In genomic region chr14:105282098-105282725, GRCh38 we compare ENCODE assay signal across 20 cellular contexts. TPM values are rescaled to one million over a fixed set of nuclear protein-coding genes. Genes with fewer than 3 reads are reported as not detected.
DNase-seq lines count a peak whose midpoint lies in the region; ATAC-seq and TF ChIP-seq lines count a peak whose summit lies in the region.
"Had no signal": no experiment of that assay in that cellular context is flagged by ENCODE, and none has a peak within 500 bp of the region (broad histone marks: within the 10 kb centered on the region; RNA-seq: fewer than 3 reads in every experiment).

No MANE protein-coding gene starts in this region.

- intact Hi-C loops in CD4-positive, alpha-beta memory T cell (cut with micrococcal nuclease) = loop anchor here (1.0 kb wide), 1 partner anchor 80 kb away; no protein-coding TSS in a partner anchor

- no peak overlapping the region for H3K27ac ChIP-seq in CD4-positive, CD25-positive, alpha-beta regulatory T cell (ENCODE audit: insufficient read depth, low read length, poor library complexity, severe bottlenecking)
- H3K27ac ChIP-seq in OCI-LY3 (ENCODE audit: low read length) = no peak overlapping the region
- no peak overlapping the region for H3K27ac ChIP-seq in neural progenitor cell
- no peak overlapping the region for H3K27ac ChIP-seq in CD4-positive, alpha-beta memory T cell (ENCODE audit: low read depth, low read length)
- H3K27ac ChIP-seq: ascending aorta, skin epidermis, tibial nerve had no signal

- H3K9me3 Mint-ChIP-seq in CD4-positive, CD25-positive, alpha-beta regulatory T cell = no peaks in the 10 kb centered on the region
- H3K9me3 Mint-ChIP-seq in chondrocyte (ENCODE audit: low read depth) (no peaks in the 10 kb centered on the region), neural progenitor cell (no peaks in the 10 kb centered on the region)
- no peaks in the 10 kb centered on the region for H3K9me3 Mint-ChIP-seq in CD4-positive, alpha-beta memory T cell
- H3K9me3 Mint-ChIP-seq: natural killer cell had no signal

- peak overlapping the region; percentile 45 to 68 (median 68) for H3K27ac Mint-ChIP-seq in CD4-positive, CD25-positive, alpha-beta regulatory T cell
- H3K27ac Mint-ChIP-seq in chondrocyte (ENCODE audit: unreplicated experiment) = no peak overlapping the region
- H3K27ac Mint-ChIP-seq in neural progenitor cell = peak overlapping the region; percentile 67
- H3K27ac Mint-ChIP-seq in CD4-positive, alpha-beta memory T cell = peak overlapping the region in 2 of 7 donors; percentile 3 to 68

- peaks cover 9 to 30% (median 17%) of the 10 kb centered on the region in 4 donors for H3K4me1 Mint-ChIP-seq in CD4-positive, CD25-positive, alpha-beta regulatory T cell
- H3K4me1 Mint-ChIP-seq in chondrocyte (ENCODE audit: low read depth) (peaks cover 8% of the 10 kb centered on the region), neural progenitor cell (peaks cover 16% of the 10 kb centered on the region)
- peaks cover 18 to 54% (median 26%) of the 10 kb centered on the region in 4 donors for H3K4me1 Mint-ChIP-seq in CD4-positive, alpha-beta memory T cell

- no peaks in the 10 kb centered on the region for H3K27me3 Mint-ChIP-seq in CD4-positive, CD25-positive, alpha-beta regulatory T cell
- no peaks in the 10 kb centered on the region for H3K27me3 Mint-ChIP-seq in chondrocyte (ENCODE audit: low read depth)
- no peaks in the 10 kb centered on the region for H3K27me3 Mint-ChIP-seq in neural progenitor cell (ENCODE audit: insufficient read depth, low read depth)
- no peaks in the 10 kb centered on the region for H3K27me3 Mint-ChIP-seq in CD4-positive, alpha-beta memory T cell

- TF ChIP-seq CTCF in OCI-LY3 (IDR thresholded peaks at IDR 0.05; ENCODE audit: low read depth, low read length) (peak; percentile 2; the same call in 1 of the 2 replicates), chondrocyte (IDR thresholded peaks at IDR 0.05) (peak; percentile 55), neural progenitor cell (IDR thresholded peaks at IDR 0.05) (no peak)

- CTCF ChIA-PET in CD4-positive, alpha-beta memory T cell (lab: Charles Lee; ENCODE audit: partially characterized antibody) = interaction anchor here (1.2 kb wide), 1 partner anchor 70 kb away, joined by 3 read pairs; no protein-coding TSS in a partner anchor

- H3K4me3 ChIP-seq in CD4-positive, CD25-positive, alpha-beta regulatory T cell (ENCODE audit: low read depth, low read length) = no peak overlapping the region
- H3K4me3 ChIP-seq in OCI-LY3 (ENCODE audit: low read length) = no peak overlapping the region
- H3K4me3 ChIP-seq in neural progenitor cell = no peak overlapping the region
- no peak overlapping the region for H3K4me3 ChIP-seq in CD4-positive, alpha-beta memory T cell (ENCODE audit: low read length in 2 of 2)
- H3K4me3 ChIP-seq: ascending aorta, skin epidermis, tibial nerve had no signal

- H3K9ac ChIP-seq in OCI-LY3 (ENCODE audit: low read length) (no peak overlapping the region), neural progenitor cell (no peak overlapping the region)

- H3K4me2 ChIP-seq in OCI-LY3 (ENCODE audit: low read length) = no peak overlapping the region
- no peak overlapping the region for H3K4me2 ChIP-seq in neural progenitor cell

- H3K36me3 ChIP-seq in CD4-positive, CD25-positive, alpha-beta regulatory T cell (ENCODE audit: control insufficient read depth, insufficient read depth, low read length) = peaks cover 5% of the 10 kb centered on the region
- H3K36me3 ChIP-seq in OCI-LY3 (replicated peaks; ENCODE audit: low read depth, low read length) = no peaks in the 10 kb centered on the region
- H3K36me3 ChIP-seq in neural progenitor cell = no peaks in the 10 kb centered on the region
- no peaks in the 10 kb centered on the region for H3K36me3 ChIP-seq in CD4-positive, alpha-beta memory T cell (ENCODE audit: insufficient read depth, low read length)

- no peaks in the 10 kb centered on the region for H3K9me3 ChIP-seq in CD4-positive, CD25-positive, alpha-beta regulatory T cell (ENCODE audit: control insufficient read depth in 2 of 2, low read length in 2 of 2)
- no peaks in the 10 kb centered on the region for H3K9me3 ChIP-seq in OCI-LY3 (ENCODE audit: insufficient read depth, low read length)
- no peaks in the 10 kb centered on the region for H3K9me3 ChIP-seq in neural progenitor cell (ENCODE audit: low read depth)
- no peaks in the 10 kb centered on the region for H3K9me3 ChIP-seq in CD4-positive, alpha-beta memory T cell (ENCODE audit: control insufficient read depth in 1 of 2, low read length in 2 of 2)
- H3K9me3 ChIP-seq: ascending aorta, tibial nerve had no signal

- H4K20me1 ChIP-seq in OCI-LY3 (ENCODE audit: insufficient read depth, low read length) (peaks cover 44% of the 10 kb centered on the region), neural progenitor cell (ENCODE audit: low read depth) (peaks cover 33% of the 10 kb centered on the region)

- ATAC-seq in CD4-positive, CD25-positive, alpha-beta regulatory T cell (ENCODE audit: low read depth in 2 of 2) = no peak
- ATAC-seq: HCT116 had no signal

- peak overlapping the region in 2 of 4 donors; percentile 4 to 51 for H3K4me3 Mint-ChIP-seq in CD4-positive, CD25-positive, alpha-beta regulatory T cell
- H3K4me3 Mint-ChIP-seq in chondrocyte (ENCODE audit: unreplicated experiment) (no peak overlapping the region), neural progenitor cell (no peak overlapping the region)
- peak overlapping the region in 1 of 8 donors; percentile 29 for H3K4me3 Mint-ChIP-seq in CD4-positive, alpha-beta memory T cell
- H3K4me3 Mint-ChIP-seq: natural killer cell had no signal

- H2AFZ ChIP-seq in OCI-LY3 (ENCODE audit: low read depth, low read length) (no peak overlapping the region), neural progenitor cell (replicated peaks) (no peak overlapping the region)

- POLR2A ChIA-PET in CD4-positive, alpha-beta memory T cell (lab: Charles Lee; ENCODE audit: partially characterized antibody) = no interaction called here

- peaks cover 29% of the 10 kb centered on the region for H3K79me2 ChIP-seq in OCI-LY3 (ENCODE audit: low read length)
- H3K79me2 ChIP-seq in neural progenitor cell (ENCODE audit: low read depth) = peaks cover 19% of the 10 kb centered on the region

- H3K4me1 ChIP-seq in CD4-positive, CD25-positive, alpha-beta regulatory T cell (ENCODE audit: control insufficient read depth, insufficient read depth, low read length, poor library complexity, severe bottlenecking) = peaks cover 3% of the 10 kb centered on the region
- H3K4me1 ChIP-seq in OCI-LY3 (ENCODE audit: low read length) (no peaks in the 10 kb centered on the region), neural progenitor cell (peaks cover 6% of the 10 kb centered on the region)
- H3K4me1 ChIP-seq in CD4-positive, alpha-beta memory T cell (ENCODE audit: insufficient read depth, low read length) = no peaks in the 10 kb centered on the region

- H3K27me3 ChIP-seq in CD4-positive, CD25-positive, alpha-beta regulatory T cell (ENCODE audit: control insufficient read depth, insufficient read depth, low read length) = no peaks in the 10 kb centered on the region
- no peaks in the 10 kb centered on the region for H3K27me3 ChIP-seq in OCI-LY3 (ENCODE audit: low read depth, low read length)
- no peaks in the 10 kb centered on the region for H3K27me3 ChIP-seq in neural progenitor cell
- H3K27me3 ChIP-seq in CD4-positive, alpha-beta memory T cell (ENCODE audit: insufficient read depth, low read length) = no peaks in the 10 kb centered on the region
- H3K27me3 ChIP-seq: ascending aorta, tibial nerve had no signal

- no peak for DNase-seq in CD4-positive, CD25-positive, alpha-beta regulatory T cell
- DNase-seq in chondrocyte (ENCODE audit: low spot score) (no peak), neural progenitor cell (ENCODE audit: low spot score) (no peak), SHP77 treated with DMSO at 0.1 percent for 48 hours (lab: John Stamatoyannopoulos, UW) (no peak), foreskin melanocyte (no peak)
- no peak for DNase-seq in CD4-positive, alpha-beta memory T cell
- DNase-seq: activated CD4-positive, alpha-beta T cell treated with anti-CD3 and anti-CD28 coated beads, Interleukin-2, amount 50 U/mL, for 4 hours; activated naive CD4-positive, alpha-beta T cell; AML-193; effector CD8-positive, alpha-beta T cell; natural killer cell; NCI-H1105; NCI-H2029 treated with DMSO at 0.1 percent for 48 hours; NK-92 treated with Interleukin-12 subunit alpha and Interleukin-12 subunit beta, amount 100 ng/mL, for 24 hours; stimulated activated CD4-positive, alpha-beta T cell treated with anti-CD3 and anti-CD28 coated beads, Interleukin-2, amount 100 ng/mL, for 24 hours had no signal

- no peaks in the 10 kb centered on the region for H3F3A ChIP-seq in neural progenitor cell (ENCODE audit: low read depth)

- H3K36me3 Mint-ChIP-seq in CD4-positive, CD25-positive, alpha-beta regulatory T cell = peaks cover 17% of the 10 kb centered on the region
- H3K36me3 Mint-ChIP-seq in chondrocyte (ENCODE audit: low read depth) (peaks cover 2% of the 10 kb centered on the region), neural progenitor cell (no peaks in the 10 kb centered on the region)
- H3K36me3 Mint-ChIP-seq in CD4-positive, alpha-beta memory T cell = peaks cover 4 to 15% of the 10 kb centered on the region in 2 donors

RNA-seq across cellular contexts. Expression of gene BRF1, which starts 18.6 kb away (rescaled TPM):
- 58.9 TPM for total RNA-seq in CD4-positive, CD25-positive, alpha-beta regulatory T cell
- polyA plus RNA-seq in CD4-positive, CD25-positive, alpha-beta regulatory T cell = 1 to 10 TPM; 5.6 to 8.7 (median 7.5) TPM
- 26.1 to 31.0 TPM (median 26.2 TPM) in 3 replicates for total RNA-seq in chondrocyte
- total RNA-seq in neural progenitor cell (ENCODE audit: low replicate concordance) = 16.9 and 40.5 TPM in 2 replicates
- 10 to 100 TPM; 49.7 to 56.0 TPM for total RNA-seq in CD4-positive, alpha-beta memory T cell
- 10 to 100 TPM in 1 of 2 donors, 1 to 10 TPM in 1; 3.0 to 10.2 TPM for polyA plus RNA-seq in CD4-positive, alpha-beta memory T cell

RNA-seq across cellular contexts. Expression of gene PACS2, which starts 32.3 kb away (rescaled TPM):
- total RNA-seq in CD4-positive, CD25-positive, alpha-beta regulatory T cell = 64.0 TPM
- 1 to 10 TPM in 2 of 4 donors, under 1 TPM in 2; 0.72 to 3.4 (median 1.5) TPM for polyA plus RNA-seq in CD4-positive, CD25-positive, alpha-beta regulatory T cell
- total RNA-seq in chondrocyte = 82.6 to 89.5 TPM (median 87.1 TPM) in 3 replicates
- 22.5 and 41.2 TPM in 2 replicates for total RNA-seq in neural progenitor cell (ENCODE audit: low replicate concordance)
- total RNA-seq in CD4-positive, alpha-beta memory T cell = 10 to 100 TPM; 70.9 to 76.6 TPM
- polyA plus RNA-seq in CD4-positive, alpha-beta memory T cell = 1 to 10 TPM; 1.9 to 7.7 TPM

RNA-seq across cellular contexts. Expression of gene BTBD6, which starts 33.9 kb away (rescaled TPM):
- total RNA-seq in CD4-positive, CD25-positive, alpha-beta regulatory T cell = 39.4 TPM
- 10 to 100 TPM in 2 of 4 donors, 1 to 10 TPM in 2; 4.6 to 17.4 (median 9.0) TPM for polyA plus RNA-seq in CD4-positive, CD25-positive, alpha-beta regulatory T cell
- 52.7 to 54.3 TPM (median 53.1 TPM) in 3 replicates for total RNA-seq in chondrocyte
- 9.0 and 15.0 TPM in 2 replicates for total RNA-seq in neural progenitor cell (ENCODE audit: low replicate concordance)
- 10 to 100 TPM; 52.0 to 56.7 TPM for total RNA-seq in CD4-positive, alpha-beta memory T cell
- 10 to 100 TPM in 1 of 2 donors, 1 to 10 TPM in 1; 5.4 to 17.4 TPM for polyA plus RNA-seq in CD4-positive, alpha-beta memory T cell
